In the genomic region with DNA sequence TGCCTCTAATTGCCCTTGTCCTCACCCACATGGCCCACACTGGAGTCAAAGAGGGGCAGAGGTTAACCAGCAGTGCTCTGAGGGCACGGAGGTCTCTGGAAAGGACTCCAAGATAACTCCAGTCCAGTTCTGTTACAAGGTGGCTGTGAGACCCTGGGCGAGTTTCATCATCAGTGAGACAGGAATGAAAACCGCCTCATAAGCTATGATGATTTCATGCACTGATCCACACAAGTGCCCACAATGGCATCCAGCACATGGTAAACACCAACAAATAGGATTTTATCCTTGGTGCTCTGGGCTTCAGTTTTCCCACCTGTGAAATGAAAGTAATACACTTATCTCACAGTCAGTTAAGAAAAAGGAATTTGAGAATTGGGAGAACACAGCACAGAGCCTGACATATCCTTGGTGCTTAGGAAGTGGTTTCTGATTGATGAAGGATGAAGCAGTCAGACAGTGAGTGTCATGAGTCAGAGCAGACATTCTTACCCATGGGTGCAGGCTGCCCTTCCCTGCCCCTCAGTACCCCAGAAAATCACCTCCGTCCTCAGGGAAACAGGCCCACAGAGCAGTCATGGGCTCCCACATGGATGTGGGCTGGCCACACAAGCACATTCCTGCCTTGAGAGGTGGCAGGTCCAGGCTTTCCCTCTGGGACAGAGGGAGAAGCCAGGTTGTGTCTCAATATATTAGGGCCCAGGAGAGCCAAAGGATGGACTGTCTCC, we compare ENCODE assay signal across 1 cellular context.
TF ChIP-seq lines count a peak whose summit lies in the region.

No MANE protein-coding gene starts in this region.

TF ChIP-seq in HepG2, 621 proteins besides CTCF, POLR2A, EP300 and RAD21 (continued from another document):
- TF ChIP-seq, protein P1, sequence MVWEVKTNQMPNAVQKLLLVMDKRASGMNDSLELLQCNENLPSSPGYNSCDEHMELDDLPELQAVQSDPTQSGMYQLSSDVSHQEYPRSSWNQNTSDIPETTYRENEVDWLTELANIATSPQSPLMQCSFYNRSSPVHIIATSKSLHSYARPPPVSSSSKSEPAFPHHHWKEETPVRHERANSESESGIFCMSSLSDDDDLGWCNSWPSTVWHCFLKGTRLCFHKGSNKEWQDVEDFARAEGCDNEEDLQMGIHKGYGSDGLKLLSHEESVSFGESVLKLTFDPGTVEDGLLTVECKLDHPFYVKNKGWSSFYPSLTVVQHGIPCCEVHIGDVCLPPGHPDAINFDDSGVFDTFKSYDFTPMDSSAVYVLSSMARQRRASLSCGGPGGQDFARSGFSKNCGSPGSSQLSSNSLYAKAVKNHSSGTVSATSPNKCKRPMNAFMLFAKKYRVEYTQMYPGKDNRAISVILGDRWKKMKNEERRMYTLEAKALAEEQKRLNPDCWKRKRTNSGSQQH (CRISPR knock-in tag; IDR thresholded peaks at IDR 0.05; ENCODE audit: low read depth) = no peak
- TF ChIP-seq CC2D1A (CRISPR knock-in tag; IDR thresholded peaks at IDR 0.05) = no peak
- TF ChIP-seq ZBTB1 (CRISPR knock-in tag; IDR thresholded peaks at IDR 0.05; ENCODE audit: borderline replicate concordance) = no peak
- TF ChIP-seq, protein P2, sequence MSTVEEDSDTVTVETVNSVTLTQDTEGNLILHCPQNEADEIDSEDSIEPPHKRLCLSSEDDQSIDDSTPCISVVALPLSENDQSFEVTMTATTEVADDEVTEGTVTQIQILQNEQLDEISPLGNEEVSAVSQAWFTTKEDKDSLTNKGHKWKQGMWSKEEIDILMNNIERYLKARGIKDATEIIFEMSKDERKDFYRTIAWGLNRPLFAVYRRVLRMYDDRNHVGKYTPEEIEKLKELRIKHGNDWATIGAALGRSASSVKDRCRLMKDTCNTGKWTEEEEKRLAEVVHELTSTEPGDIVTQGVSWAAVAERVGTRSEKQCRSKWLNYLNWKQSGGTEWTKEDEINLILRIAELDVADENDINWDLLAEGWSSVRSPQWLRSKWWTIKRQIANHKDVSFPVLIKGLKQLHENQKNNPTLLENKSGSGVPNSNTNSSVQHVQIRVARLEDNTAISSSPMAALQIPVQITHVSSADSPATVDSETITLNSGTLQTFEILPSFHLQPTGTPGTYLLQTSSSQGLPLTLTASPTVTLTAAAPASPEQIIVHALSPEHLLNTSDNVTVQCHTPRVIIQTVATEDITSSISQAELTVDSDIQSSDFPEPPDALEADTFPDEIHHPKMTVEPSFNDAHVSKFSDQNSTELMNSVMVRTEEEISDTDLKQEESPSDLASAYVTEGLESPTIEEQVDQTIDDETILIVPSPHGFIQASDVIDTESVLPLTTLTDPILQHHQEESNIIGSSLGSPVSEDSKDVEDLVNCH (CRISPR knock-in tag; IDR thresholded peaks at IDR 0.05) = no peak
- TF ChIP-seq DNMT3B (CRISPR knock-in tag; conservative IDR thresholded peaks at IDR 0.05) = no peak
- TF ChIP-seq, protein P3, sequence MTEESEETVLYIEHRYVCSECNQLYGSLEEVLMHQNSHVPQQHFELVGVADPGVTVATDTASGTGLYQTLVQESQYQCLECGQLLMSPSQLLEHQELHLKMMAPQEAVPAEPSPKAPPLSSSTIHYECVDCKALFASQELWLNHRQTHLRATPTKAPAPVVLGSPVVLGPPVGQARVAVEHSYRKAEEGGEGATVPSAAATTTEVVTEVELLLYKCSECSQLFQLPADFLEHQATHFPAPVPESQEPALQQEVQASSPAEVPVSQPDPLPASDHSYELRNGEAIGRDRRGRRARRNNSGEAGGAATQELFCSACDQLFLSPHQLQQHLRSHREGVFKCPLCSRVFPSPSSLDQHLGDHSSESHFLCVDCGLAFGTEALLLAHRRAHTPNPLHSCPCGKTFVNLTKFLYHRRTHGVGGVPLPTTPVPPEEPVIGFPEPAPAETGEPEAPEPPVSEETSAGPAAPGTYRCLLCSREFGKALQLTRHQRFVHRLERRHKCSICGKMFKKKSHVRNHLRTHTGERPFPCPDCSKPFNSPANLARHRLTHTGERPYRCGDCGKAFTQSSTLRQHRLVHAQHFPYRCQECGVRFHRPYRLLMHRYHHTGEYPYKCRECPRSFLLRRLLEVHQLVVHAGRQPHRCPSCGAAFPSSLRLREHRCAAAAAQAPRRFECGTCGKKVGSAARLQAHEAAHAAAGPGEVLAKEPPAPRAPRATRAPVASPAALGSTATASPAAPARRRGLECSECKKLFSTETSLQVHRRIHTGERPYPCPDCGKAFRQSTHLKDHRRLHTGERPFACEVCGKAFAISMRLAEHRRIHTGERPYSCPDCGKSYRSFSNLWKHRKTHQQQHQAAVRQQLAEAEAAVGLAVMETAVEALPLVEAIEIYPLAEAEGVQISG (CRISPR knock-in tag; IDR thresholded peaks at IDR 0.05) = no peak
- TF ChIP-seq ZNF652 (CRISPR knock-in tag; IDR thresholded peaks at IDR 0.05; ENCODE audit: borderline replicate concordance, low read depth) = no peak
- no peak for TF ChIP-seq KDM3A (CRISPR knock-in tag; IDR thresholded peaks at IDR 0.05; ENCODE audit: low read depth)
- no peak for TF ChIP-seq KLF15 (CRISPR knock-in tag; IDR thresholded peaks at IDR 0.05; ENCODE audit: borderline replicate concordance)
